8 cellular contexts compared by ENCODE assay signal in genomic region chr13:108227651-108228272, GRCh38. TPM values are rescaled to one million over a fixed set of nuclear protein-coding genes. Genes with fewer than 3 reads are reported as not detected.
DNase-seq lines count a peak whose midpoint lies in the region; ATAC-seq and TF ChIP-seq lines count a peak whose summit lies in the region.

No MANE protein-coding gene starts in this region.

- H3K4me3 ChIP-seq in PC-9 = no peak overlapping the region

- DNase-seq in NCI-H2081 (lab: John Stamatoyannopoulos, UW) (peak; percentile 31 to 51), NCI-H2081 treated with DMSO at 0.1 percent for 48 hours (lab: John Stamatoyannopoulos, UW) (no peak), H9 (no peak), PC-9 (no peak), neural crest cell (ENCODE audit: low read depth, low spot score) (peak; percentile 24)
- DNase-seq in effector memory CD8-positive, alpha-beta T cell = peak; percentile 44 to 52 (median 45)
- DNase-seq in stimulated activated effector memory CD8-positive, alpha-beta T cell treated with anti-CD3 and anti-CD28 coated beads, Interleukin-12 subunit alpha, Interleukin-12 subunit beta, amount 100 ng/mL, for 72 hours (ENCODE audit: low spot score in 2 of 2) = no peak

- no peak overlapping the region for H2BK15ac ChIP-seq in H9 (ENCODE audit: low read depth, low read length)

- no peak overlapping the region for H3K4ac ChIP-seq in H9 (ENCODE audit: low read depth, low read length)

- H3K4me1 Mint-ChIP-seq in H9 (peaks cover 0 to 2% of the 10 kb centered on the region in 2 experiments; a peak in 1 of 4 replicates), neural crest cell (peaks cover 15% of the 10 kb centered on the region)
- H3K4me1 Mint-ChIP-seq in effector memory CD8-positive, alpha-beta T cell (ENCODE audit: low read depth in 2 of 2) = peaks cover 30 to 56% of the 10 kb centered on the region in 2 donors
- H3K4me1 Mint-ChIP-seq in stimulated activated effector memory CD8-positive, alpha-beta T cell treated with anti-CD3 and anti-CD28 coated beads, Interleukin-12 subunit alpha, Interleukin-12 subunit beta, amount 100 ng/mL, for 72 hours = peaks cover 40% of the 10 kb centered on the region

- H3K9me2 ChIP-seq in PC-9 (ENCODE audit: insufficient read depth) = no peaks in the 10 kb centered on the region

- H4K20me1 ChIP-seq in H9 (ENCODE audit: control insufficient read depth, insufficient read depth, insufficient read length) (no peaks in the 10 kb centered on the region), PC-9 (ENCODE audit: insufficient read depth) (peaks cover 40% of the 10 kb centered on the region)

- H3K9me3 Mint-ChIP-seq in H9 (no peaks in the 10 kb centered on the region), neural crest cell (no peaks in the 10 kb centered on the region)
- H3K9me3 Mint-ChIP-seq in effector memory CD8-positive, alpha-beta T cell = no peaks in the 10 kb centered on the region
- no peaks in the 10 kb centered on the region for H3K9me3 Mint-ChIP-seq in stimulated activated effector memory CD8-positive, alpha-beta T cell treated with anti-CD3 and anti-CD28 coated beads, Interleukin-12 subunit alpha, Interleukin-12 subunit beta, amount 100 ng/mL, for 72 hours

- TF ChIP-seq CTCF in H9 (conservative IDR thresholded peaks at IDR 0.05) (peak; percentile 81), PC-9 (conservative IDR thresholded peaks at IDR 0.05) (peak; percentile 94), neural crest cell (conservative IDR thresholded peaks at IDR 0.05) (peak; percentile 92)

- H2BK20ac ChIP-seq in H9 (ENCODE audit: low read depth, low read length, poor library complexity, severe bottlenecking) = no peak overlapping the region

- H3K4me2 ChIP-seq in H9 (ENCODE audit: insufficient read depth, insufficient read length, low read length) = no peak overlapping the region
- no peak overlapping the region for H3K4me2 ChIP-seq in PC-9

- no peaks in the 10 kb centered on the region for H3K79me1 ChIP-seq in H9 (ENCODE audit: insufficient read depth, low read depth, low read length, poor library complexity, severe bottlenecking)

- no peak overlapping the region for H3K27ac ChIP-seq in H9 (ENCODE audit: insufficient read length, low read depth, low read length)
- no peak overlapping the region for H3K27ac ChIP-seq in PC-9

- no peak overlapping the region for H3T11ph ChIP-seq in H9 (ENCODE audit: low read length)

- H3K79me2 ChIP-seq in H9 (ENCODE audit: insufficient read depth, low read length) (peaks cover 1% of the 10 kb centered on the region; the same call in 1 of the 2 replicates), PC-9 (ENCODE audit: low read depth) (peaks cover 52% of the 10 kb centered on the region)

- H3K4me1 ChIP-seq in H9 (ENCODE audit: insufficient read depth, low read length) (no peaks in the 10 kb centered on the region), PC-9 (replicated peaks; ENCODE audit: insufficient read depth) (peaks cover 5% of the 10 kb centered on the region; the same call in 1 of the 2 replicates)

- H3K36me3 ChIP-seq in PC-9 (ENCODE audit: low read depth) = no peaks in the 10 kb centered on the region

- no peak overlapping the region for H2BK12ac ChIP-seq in H9 (ENCODE audit: insufficient read length, low read depth, low read length)

- H3K23me2 ChIP-seq in H9 (ENCODE audit: insufficient read length, low read depth, low read length, poor library complexity, severe bottlenecking) = no peaks in the 10 kb centered on the region

- H2BK5ac ChIP-seq in H9 (ENCODE audit: insufficient read length, low read length) = no peak overlapping the region

- no peak overlapping the region for H3K56ac ChIP-seq in H9 (ENCODE audit: insufficient read length, low read depth, low read length)

- H3K4me3 Mint-ChIP-seq in H9 (no peak overlapping the region), neural crest cell (no peak overlapping the region)
- H3K4me3 Mint-ChIP-seq in effector memory CD8-positive, alpha-beta T cell = no peak overlapping the region
- no peak overlapping the region for H3K4me3 Mint-ChIP-seq in stimulated activated effector memory CD8-positive, alpha-beta T cell treated with anti-CD3 and anti-CD28 coated beads, Interleukin-12 subunit alpha, Interleukin-12 subunit beta, amount 100 ng/mL, for 72 hours

- H3K36me3 Mint-ChIP-seq in H9 (ENCODE audit: insufficient read depth in 1 of 3, low read depth in 3 of 3) = peaks cover 0 to 5% (median 0%) of the 10 kb centered on the region in 3 experiments; a peak in 2 of 7 replicates
- H3K36me3 Mint-ChIP-seq in effector memory CD8-positive, alpha-beta T cell (ENCODE audit: insufficient read depth) = peaks cover 15% of the 10 kb centered on the region
- no peaks in the 10 kb centered on the region for H3K36me3 Mint-ChIP-seq in neural crest cell (ENCODE audit: low read depth)
- H3K36me3 Mint-ChIP-seq in stimulated activated effector memory CD8-positive, alpha-beta T cell treated with anti-CD3 and anti-CD28 coated beads, Interleukin-12 subunit alpha, Interleukin-12 subunit beta, amount 100 ng/mL, for 72 hours = peaks cover 16% of the 10 kb centered on the region

- no TSS peak for BruUV-seq in PC-9 (replicated peaks; lab: Mats Ljungman, UMichigan)

- H3K27me3 Mint-ChIP-seq in H9 (ENCODE audit: low read depth) = no peaks in the 10 kb centered on the region
- H3K27me3 Mint-ChIP-seq in effector memory CD8-positive, alpha-beta T cell = no peaks in the 10 kb centered on the region
- H3K27me3 Mint-ChIP-seq in neural crest cell (ENCODE audit: low read depth) = no peaks in the 10 kb centered on the region

- intact Hi-C loops in PC-9 (cut with micrococcal nuclease; ENCODE audit: unreplicated experiment) = loop anchor here (2.0 kb wide), 1 partner anchor 669 kb away; no protein-coding TSS in a partner anchor

- POLR2A ChIA-PET in PC-9 (lab: Charles Lee; ENCODE audit: unreplicated experiment) = no interaction called here

- H4K8ac ChIP-seq in H9 (replicated peaks; ENCODE audit: insufficient read length, low read depth, low read length) = no peak overlapping the region

- ATAC-seq in effector memory CD8-positive, alpha-beta T cell (replicated peaks) = no peak
- ATAC-seq in GM19467 (IDR thresholded peaks at IDR 0.05; ENCODE audit: unreplicated experiment) = no peak
- no peak for ATAC-seq in stimulated activated effector memory CD8-positive, alpha-beta T cell treated with anti-CD3 and anti-CD28 coated beads, Interleukin-12 subunit alpha, Interleukin-12 subunit beta, amount 100 ng/mL, for 72 hours

- WGBS in H9 (ENCODE audit: extremely low coverage, insufficient read length, low lambda C conversion rate) = no CpG with 5 or more reads among the region's 1 CpG

- no peak overlapping the region for H4K5ac ChIP-seq in H9 (ENCODE audit: insufficient read length, low read depth, low read length)

- H3K23ac ChIP-seq in H9 (ENCODE audit: insufficient read length, low read depth, low read length) = no peak overlapping the region

- H3K9me3 ChIP-seq in H9 (ENCODE audit: control insufficient read depth, low read depth, low read length) (no peaks in the 10 kb centered on the region), PC-9 (ENCODE audit: insufficient read depth, low read depth) (no peaks in the 10 kb centered on the region)

- no peak overlapping the region for H4K91ac ChIP-seq in H9 (ENCODE audit: insufficient read length, low read depth, low read length)

- H3K27me3 ChIP-seq in H9 (ENCODE audit: insufficient read depth, low read length) (no peaks in the 10 kb centered on the region), PC-9 (ENCODE audit: insufficient read depth, low read depth) (no peaks in the 10 kb centered on the region)

- peaks cover 6% of the 10 kb centered on the region for H3F3A ChIP-seq in PC-9 (ENCODE audit: insufficient read depth, low read depth)

- H3K27ac Mint-ChIP-seq in H9 = no peak overlapping the region
- H3K27ac Mint-ChIP-seq in effector memory CD8-positive, alpha-beta T cell = no peak overlapping the region
- H3K27ac Mint-ChIP-seq in neural crest cell (ENCODE audit: unreplicated experiment) = no peak overlapping the region
- no peak overlapping the region for H3K27ac Mint-ChIP-seq in stimulated activated effector memory CD8-positive, alpha-beta T cell treated with anti-CD3 and anti-CD28 coated beads, Interleukin-12 subunit alpha, Interleukin-12 subunit beta, amount 100 ng/mL, for 72 hours

- H3K18ac ChIP-seq in H9 (ENCODE audit: insufficient read length, low read depth, low read length) = no peak overlapping the region

- no peak overlapping the region for H2AFZ ChIP-seq in H9 (ENCODE audit: low read length)
- H2AFZ ChIP-seq in PC-9 = no peak overlapping the region

- no peak overlapping the region for H2BK120ac ChIP-seq in H9 (ENCODE audit: low read depth, low read length, poor library complexity, severe bottlenecking)

- H2AK5ac ChIP-seq in H9 (ENCODE audit: insufficient read length, low read length) = no peak overlapping the region

- no peak overlapping the region for H3K9ac ChIP-seq in H9 (ENCODE audit: extremely low read depth, insufficient read length, low read length)

- H3K14ac ChIP-seq in H9 (ENCODE audit: insufficient read depth, low read length) = no peak overlapping the region

- CTCF ChIA-PET in PC-9 (lab: Charles Lee) = no interaction called here

RNA-seq across cellular contexts. Expression of gene ABHD13, which starts 9.6 kb away (rescaled TPM):
- total RNA-seq in H9 (2021) (6.1 and 6.2 TPM in 2 replicates), PC-9 (2021) (4.0 and 5.5 TPM in 2 replicates), neural crest cell (8.1 and 8.8 TPM in 2 replicates)

RNA-seq across cellular contexts. Expression of gene LIG4, which starts 12.4 kb away (rescaled TPM):
- total RNA-seq in H9 (2021) (5.6 and 5.9 TPM in 2 replicates), PC-9 (2021) (7.3 and 9.1 TPM in 2 replicates), neural crest cell (9.7 and 10.5 TPM in 2 replicates)

RNA-seq across cellular contexts. Expression of gene TNFSF13B, which starts 41.8 kb away (rescaled TPM):
- total RNA-seq in H9 (2021) (0.24 and 0.31 TPM in 2 replicates), PC-9 (2021) (2.0 and 4.4 TPM in 2 replicates), neural crest cell (0.32 and 0.82 TPM in 2 replicates)

Comparison
In these comparisons a context has a peak if more than half of its experiments do, and no peak if none do; other contexts are left out.
1. DNase-seq: peak in NCI-H2081 (2 of 2), effector memory CD8-positive, alpha-beta T cell (3 of 3) and neural crest cell (single experiment); none in NCI-H2081 treated with DMSO at 0.1 percent for 48 hours (single experiment), H9 (single experiment), PC-9 (0 of 2) and stimulated activated effector memory CD8-positive, alpha-beta T cell treated with anti-CD3 and anti-CD28 coated beads, Interleukin-12 subunit alpha, Interleukin-12 subunit beta, amount 100 ng/mL, for 72 hours (0 of 2).
2. Peak in every context shown above with its lines, with median percentiles within 50 percentile points of each other: CTCF ChIP-seq.